19 cellular contexts compared by ENCODE assay signal in genomic region chr21:38795475-38795874, GRCh38. TPM values are rescaled to one million over a fixed set of nuclear protein-coding genes. Genes with fewer than 3 reads are reported as not detected.
DNase-seq lines count a peak whose midpoint lies in the region; ATAC-seq and TF ChIP-seq lines count a peak whose summit lies in the region.
"Had no signal": no experiment of that assay in that cellular context is flagged by ENCODE, and none has a peak within 500 bp of the region (broad histone marks: within the 10 kb centered on the region; RNA-seq: fewer than 3 reads in every experiment).

No MANE protein-coding gene starts in this region.

- H3K4me1 ChIP-seq in right lobe of liver: peaks cover 0 to 7% (median 3%) of the 10 kb centered on the region in 4 donors

- intact Hi-C loops in Calu3 (cut with micrococcal nuclease; ENCODE audit: unreplicated experiment) (loop anchor here (5.0 kb wide), 1 partner anchor 332 kb away; no protein-coding TSS in a partner anchor), right lobe of liver (cut with DNase I) (no loop called here)

- H3K27ac Mint-ChIP-seq in Calu3 (ENCODE audit: unreplicated experiment): peak overlapping the region; percentile 54
- no peak overlapping the region for H3K27ac Mint-ChIP-seq in activated T-cell treated with anti-CD3 and anti-CD28 coated beads, Interleukin-2, amount 50 U/mL, for 24 hours

- BruUV-seq in Calu3 (replicated peaks; lab: Mats Ljungman, UMichigan): no TSS peak

- H3K36me3 ChIP-seq in right lobe of liver: no peaks in the 10 kb centered on the region

- TF ChIP-seq POLR2A in right lobe of liver (IDR thresholded peaks at IDR 0.05) (no peak), GM18505 (IDR thresholded peaks at IDR 0.05; ENCODE audit: borderline replicate concordance, extremely low read depth, insufficient read depth, insufficient read length) (no peak)

- peaks cover 7% of the 10 kb centered on the region for H3K36me3 Mint-ChIP-seq in Calu3 (ENCODE audit: insufficient read depth, unreplicated experiment)
- H3K36me3 Mint-ChIP-seq in activated T-cell treated with anti-CD3 and anti-CD28 coated beads, Interleukin-2, amount 50 U/mL, for 24 hours (ENCODE audit: low read depth): no peaks in the 10 kb centered on the region

- CTCF ChIA-PET in Calu3 (lab: Charles Lee): interaction anchor here (1.7 to 4.3 kb wide), 2 partner anchors 8 to 61 kb away, joined by 4 to 28 read pairs; no protein-coding TSS in a partner anchor
- CTCF ChIA-PET in RWPE1 (lab: Yijun Ruan, JAX): no interaction called here

- no peak overlapping the region for H3K4me3 Mint-ChIP-seq in Calu3 (ENCODE audit: low read depth, unreplicated experiment)
- H3K4me3 Mint-ChIP-seq in activated T-cell treated with anti-CD3 and anti-CD28 coated beads, Interleukin-2, amount 50 U/mL, for 24 hours: no peak overlapping the region

- no peak overlapping the region for H3K4me3 ChIP-seq in right lobe of liver
- H3K4me3 ChIP-seq: GM23248, PC-9 had no signal

- H3K27me3 Mint-ChIP-seq in Calu3 (ENCODE audit: unreplicated experiment): no peaks in the 10 kb centered on the region
- H3K27me3 Mint-ChIP-seq in activated T-cell treated with anti-CD3 and anti-CD28 coated beads, Interleukin-2, amount 50 U/mL, for 24 hours: peaks cover 4% of the 10 kb centered on the region

- no peak for DNase-seq in Calu3
- no peak for DNase-seq in RWPE1 (ENCODE audit: low spot score)
- DNase-seq in right lobe of liver: no peak
- DNase-seq in activated T-cell treated with anti-CD3 and anti-CD28 coated beads, Interleukin-2, amount 50 U/mL, for 24 hours: no peak
- DNase-seq in KG1 (lab: John Stamatoyannopoulos, UW): no peak
- no peak for DNase-seq in NCI-H2081 (lab: John Stamatoyannopoulos, UW)
- DNase-seq: COR-L47, DMS153, GDM1, GM23248, KBM-7, MV-4-11, NCI-H187, NCI-H2227 treated with DMSO at 0.1 percent for 48 hours, NCI-H524 treated with DMSO at 0.1 percent for 48 hours, PC-9, Right ventricle myocardium superior, SW 1271 had no signal

- peaks cover 47% of the 10 kb centered on the region for H3K4me1 Mint-ChIP-seq in Calu3 (ENCODE audit: low read depth, unreplicated experiment)
- peaks cover 17% of the 10 kb centered on the region for H3K4me1 Mint-ChIP-seq in activated T-cell treated with anti-CD3 and anti-CD28 coated beads, Interleukin-2, amount 50 U/mL, for 24 hours (ENCODE audit: low read depth)

- POLR2A ChIA-PET in RWPE1 (lab: Yijun Ruan, JAX; ENCODE audit: low non-redundant PET): no interaction called here

- no peaks in the 10 kb centered on the region for H3K9me3 ChIP-seq in right lobe of liver

- TF ChIP-seq CTCF in Calu3 (IDR thresholded peaks at IDR 0.05; ENCODE audit: unreplicated experiment) (no peak), RWPE1 (conservative IDR thresholded peaks at IDR 0.05; ENCODE audit: low read depth) (no peak), right lobe of liver (IDR thresholded peaks at IDR 0.05) (no peak)

- H3K27ac ChIP-seq in RWPE1 (peak overlapping the region; percentile 78; the same call in 1 of the 2 replicates), right lobe of liver (peak overlapping the region; percentile 36 to 56 (median 51))
- H3K27ac ChIP-seq: GM23248 had no signal

- ATAC-seq in right lobe of liver (peak in 3 of 4 donors; percentile 9 to 27 (median 20)), GM18505 (IDR thresholded peaks at IDR 0.05; ENCODE audit: unreplicated experiment) (no peak)

- H3K27me3 ChIP-seq in right lobe of liver: no peaks in the 10 kb centered on the region

- 73% methylated on average over 2 of the region's 8 CpGs for WGBS in right lobe of liver (ENCODE audit: insufficient coverage, low coverage, low lambda C conversion rate, missing lambda C conversion rate)

- peaks cover 2% of the 10 kb centered on the region for H3K9me3 Mint-ChIP-seq in Calu3 (ENCODE audit: low read depth, unreplicated experiment)
- H3K9me3 Mint-ChIP-seq in activated T-cell treated with anti-CD3 and anti-CD28 coated beads, Interleukin-2, amount 50 U/mL, for 24 hours: no peaks in the 10 kb centered on the region

RNA-seq across cellular contexts. Expression of gene ETS2, which starts 10.3 kb away (rescaled TPM):
- total RNA-seq in Calu3 (2022): 49.9 and 63.3 TPM in 2 replicates
- total RNA-seq in right lobe of liver: 100 to 1,000 TPM in 4 of 6 experiments, 10 to 100 TPM in 2; 38.3 to 252 (median 129) TPM
